Comparison of ENCODE assay signal across 19 cellular contexts in genomic region chr3:53694051-53694450, GRCh38.
DNase-seq lines count a peak whose midpoint lies in the region; ATAC-seq, FAIRE-seq and TF ChIP-seq lines count a peak whose summit lies in the region.
"Had no signal": no experiment of that assay in that cellular context is flagged by ENCODE, and none has a peak within 500 bp of the region (broad histone marks: within the 10 kb centered on the region; RNA-seq: fewer than 3 reads in every experiment).

No MANE protein-coding gene starts in this region.

- H3K9ac ChIP-seq in H1 (replicated peaks in 1 of 4; ENCODE audit: extremely low read depth in 1 of 4, low read depth in 3 of 4, low read length in 3 of 4) = no peak overlapping the region
- H3K9ac ChIP-seq in neural progenitor cell = no peak overlapping the region
- H3K9ac ChIP-seq: GM23248 had no signal

- no peaks in the 10 kb centered on the region for H3K27me3 ChIP-seq in H1 (replicated peaks in 1 of 4; ENCODE audit: control insufficient read depth in 3 of 4, extremely low read depth in 1 of 4, insufficient read depth in 3 of 4, low read length in 3 of 4)
- no peaks in the 10 kb centered on the region for H3K27me3 ChIP-seq in neural progenitor cell
- no peaks in the 10 kb centered on the region for H3K27me3 ChIP-seq in foreskin keratinocyte

- H3K9me3 ChIP-seq in H1 (ENCODE audit: insufficient read depth in 2 of 2, low read depth in 1 of 2, low read length in 1 of 2) (no peaks in the 10 kb centered on the region), neural progenitor cell (ENCODE audit: low read depth) (no peaks in the 10 kb centered on the region)

- H3K36me3 ChIP-seq in H1 (ENCODE audit: control insufficient read depth in 2 of 4, insufficient read depth in 4 of 4, low read length in 3 of 4) (no peaks in the 10 kb centered on the region), neural progenitor cell (no peaks in the 10 kb centered on the region)

- no peak for FAIRE-seq in H1 (lab: Jason Lieb, UNC)
- FAIRE-seq: A204.1, D721Med, G401.6, GM12891 had no signal

- ATAC-seq in activated CD8-positive, alpha-beta T cell treated with anti-CD3 and anti-CD28 coated beads, Interleukin-2, amount 10 ng/mL, durations not matched to agents 7 days and 5 days = no peak
- no peak for ATAC-seq in activated CD8-positive, alpha-beta T cell treated with anti-CD3 and anti-CD28 coated beads for 36 hours
- peak; percentile 20 for ATAC-seq in stimulated activated naive CD8-positive, alpha-beta T cell treated with anti-CD3 and anti-CD28 coated beads, Interleukin-15, amount 100 ng/mL, for 72 hours
- ATAC-seq in foreskin keratinocyte = no peak
- ATAC-seq: CD8-positive, alpha-beta T cell had no signal

- H3K27ac ChIP-seq in H1 (ENCODE audit: low read depth, low read length) (no peak overlapping the region), neural progenitor cell (no peak overlapping the region), foreskin keratinocyte (no peak overlapping the region)
- H3K27ac ChIP-seq: GM23248 had no signal

- H3K4me1 Mint-ChIP-seq in activated CD8-positive, alpha-beta T cell treated with anti-CD3 and anti-CD28 coated beads, Interleukin-2, amount 10 ng/mL, durations not matched to agents 7 days and 5 days (ENCODE audit: low read depth) = peaks cover 10% of the 10 kb centered on the region
- peaks cover 2% of the 10 kb centered on the region for H3K4me1 Mint-ChIP-seq in activated CD8-positive, alpha-beta T cell treated with anti-CD3 and anti-CD28 coated beads for 36 hours (ENCODE audit: low read depth)
- peaks cover 3% of the 10 kb centered on the region for H3K4me1 Mint-ChIP-seq in neural progenitor cell
- H3K4me1 Mint-ChIP-seq in stimulated activated naive CD8-positive, alpha-beta T cell treated with anti-CD3 and anti-CD28 coated beads, Interleukin-15, amount 100 ng/mL, for 72 hours = peaks cover 9% of the 10 kb centered on the region

- no peak overlapping the region for H2BK20ac ChIP-seq in H1 (ENCODE audit: low read length)

- H2BK5ac ChIP-seq in H1 (ENCODE audit: low read depth, low read length) = no peak overlapping the region

- H2AK5ac ChIP-seq in H1 (ENCODE audit: low read depth, low read length) = no peak overlapping the region

- peaks cover 0 to 3% (median 0%) of the 10 kb centered on the region in 4 experiments; a peak in 1 of 7 replicates for H3K4me1 ChIP-seq in H1 (replicated peaks in 1 of 4; ENCODE audit: control insufficient read depth in 3 of 4, insufficient read depth in 4 of 4, low read length in 3 of 4)
- H3K4me1 ChIP-seq in neural progenitor cell = peaks cover 7% of the 10 kb centered on the region
- H3K4me1 ChIP-seq in foreskin keratinocyte = no peaks in the 10 kb centered on the region

- H3K23ac ChIP-seq in H1 (ENCODE audit: insufficient read length) = no peak overlapping the region

- H3K79me1 ChIP-seq in H1 (ENCODE audit: low read depth, low read length) = no peaks in the 10 kb centered on the region

- WGBS in H1 (ENCODE audit: extremely low coverage in 1 of 2, insufficient coverage in 1 of 2, insufficient read length in 1 of 2, insufficient replicate concordance in 2 of 2, low coverage in 1 of 2, low lambda C conversion rate in 2 of 2, missing lambda C conversion rate in 1 of 2), 2 experiments = 91% methylated on average over 4 of the region's 4 CpGs; no CpG with 5 or more reads in 1 of the 2 experiments

- no peak for TF ChIP-seq POLR2A in H1 (IDR thresholded peaks at IDR 0.05; ENCODE audit: control extremely low read depth in 1 of 2, low read depth in 2 of 2, low read length in 2 of 2)

- H4K5ac ChIP-seq in H1 (ENCODE audit: insufficient read length, low read depth, low read length) = no peak overlapping the region

- no peak overlapping the region for H2BK120ac ChIP-seq in H1 (replicated peaks; ENCODE audit: low read depth, low read length)

- H3K36me3 Mint-ChIP-seq in activated CD8-positive, alpha-beta T cell treated with anti-CD3 and anti-CD28 coated beads, Interleukin-2, amount 10 ng/mL, durations not matched to agents 7 days and 5 days (ENCODE audit: low read depth) = no peaks in the 10 kb centered on the region
- H3K36me3 Mint-ChIP-seq in activated CD8-positive, alpha-beta T cell treated with anti-CD3 and anti-CD28 coated beads for 36 hours (ENCODE audit: low read depth) = no peaks in the 10 kb centered on the region
- no peaks in the 10 kb centered on the region for H3K36me3 Mint-ChIP-seq in neural progenitor cell
- H3K36me3 Mint-ChIP-seq: CD14-positive monocyte; CD8-positive, alpha-beta T cell had no signal

- H4K20me1 ChIP-seq in H1 (replicated peaks in 1 of 2; ENCODE audit: control insufficient read depth in 1 of 2, insufficient read depth in 2 of 2, low read length in 2 of 2) = no peaks in the 10 kb centered on the region
- no peaks in the 10 kb centered on the region for H4K20me1 ChIP-seq in neural progenitor cell (ENCODE audit: low read depth)

- H4K8ac ChIP-seq in H1 (ENCODE audit: extremely low read depth, insufficient read depth, low read length) = no peak overlapping the region

- no peak overlapping the region for H4K91ac ChIP-seq in H1 (replicated peaks; ENCODE audit: insufficient read length, low read length)

- TF ChIP-seq RAD21 in H1 (IDR thresholded peaks at IDR 0.05 in 1 of 2, conservative IDR thresholded peaks at IDR 0.05 in 1 of 2; ENCODE audit: low read depth in 2 of 2, low read length in 2 of 2) = no peak

- H2AFZ ChIP-seq in H1 (ENCODE audit: low read length) (no peak overlapping the region), neural progenitor cell (replicated peaks) (peak overlapping the region; percentile 44)
- H2AFZ ChIP-seq: GM23248 had no signal

- no peak overlapping the region for H2BK12ac ChIP-seq in H1 (ENCODE audit: low read depth, low read length)

- no peak overlapping the region for H3K27ac Mint-ChIP-seq in activated CD8-positive, alpha-beta T cell treated with anti-CD3 and anti-CD28 coated beads, Interleukin-2, amount 10 ng/mL, durations not matched to agents 7 days and 5 days
- no peak overlapping the region for H3K27ac Mint-ChIP-seq in activated CD8-positive, alpha-beta T cell treated with anti-CD3 and anti-CD28 coated beads for 36 hours
- no peak overlapping the region for H3K27ac Mint-ChIP-seq in neural progenitor cell
- peak overlapping the region in 1 of 2 donors; percentile 45 for H3K27ac Mint-ChIP-seq in stimulated activated naive CD8-positive, alpha-beta T cell treated with anti-CD3 and anti-CD28 coated beads, Interleukin-15, amount 100 ng/mL, for 72 hours
- H3K27ac Mint-ChIP-seq: CD14-positive monocyte; CD8-positive, alpha-beta T cell had no signal

- no peak overlapping the region for H3K56ac ChIP-seq in H1 (replicated peaks; ENCODE audit: insufficient read length, low read depth, low read length)

- no peak overlapping the region for H2BK15ac ChIP-seq in H1 (ENCODE audit: low read length)

- H3F3A ChIP-seq in neural progenitor cell (ENCODE audit: low read depth) = peaks cover 6% of the 10 kb centered on the region

- H3K27me3 Mint-ChIP-seq in activated CD8-positive, alpha-beta T cell treated with anti-CD3 and anti-CD28 coated beads, Interleukin-2, amount 10 ng/mL, durations not matched to agents 7 days and 5 days (ENCODE audit: low read depth) = peaks cover 20% of the 10 kb centered on the region
- H3K27me3 Mint-ChIP-seq in activated CD8-positive, alpha-beta T cell treated with anti-CD3 and anti-CD28 coated beads for 36 hours = peaks cover 8% of the 10 kb centered on the region
- H3K27me3 Mint-ChIP-seq in neural progenitor cell (ENCODE audit: insufficient read depth, low read depth) = peaks cover 2% of the 10 kb centered on the region
- peaks cover 53% of the 10 kb centered on the region for H3K27me3 Mint-ChIP-seq in stimulated activated naive CD8-positive, alpha-beta T cell treated with anti-CD3 and anti-CD28 coated beads, Interleukin-15, amount 100 ng/mL, for 72 hours

- H3K79me2 ChIP-seq in H1 (ENCODE audit: control insufficient read depth in 1 of 2, insufficient read depth in 2 of 2, low read length in 2 of 2) (no peaks in the 10 kb centered on the region), neural progenitor cell (ENCODE audit: low read depth) (no peaks in the 10 kb centered on the region)

- peak; percentile 6 for DNase-seq in activated CD8-positive, alpha-beta T cell treated with anti-CD3 and anti-CD28 coated beads, Interleukin-2, amount 10 ng/mL, durations not matched to agents 7 days and 5 days
- DNase-seq in activated CD8-positive, alpha-beta T cell treated with anti-CD3 and anti-CD28 coated beads for 36 hours = no peak
- DNase-seq in H1 (ENCODE audit: low read depth in 1 of 2, low spot score in 2 of 2) = peak in 1 of 2 experiments; percentile 43
- no peak for DNase-seq in neural progenitor cell (ENCODE audit: low spot score)
- DNase-seq in stimulated activated naive CD8-positive, alpha-beta T cell treated with anti-CD3 and anti-CD28 coated beads, Interleukin-15, amount 100 ng/mL, for 72 hours = no peak
- no peak for DNase-seq in cerebellar cortex (ENCODE audit: low spot score)
- no peak for DNase-seq in foreskin keratinocyte
- DNase-seq: CD8-positive, alpha-beta T cell; COR-L47; DMS153; DMS79 treated with DMSO at 0.1 percent for 48 hours; EL; H7 had no signal

- no peak overlapping the region for H3K4me2 ChIP-seq in H1 (ENCODE audit: insufficient read depth in 1 of 2, low read depth in 2 of 2, low read length in 2 of 2)
- no peak overlapping the region for H3K4me2 ChIP-seq in neural progenitor cell

- H3K4me3 Mint-ChIP-seq in activated CD8-positive, alpha-beta T cell treated with anti-CD3 and anti-CD28 coated beads, Interleukin-2, amount 10 ng/mL, durations not matched to agents 7 days and 5 days = no peak overlapping the region
- no peak overlapping the region for H3K4me3 Mint-ChIP-seq in activated CD8-positive, alpha-beta T cell treated with anti-CD3 and anti-CD28 coated beads for 36 hours
- no peak overlapping the region for H3K4me3 Mint-ChIP-seq in neural progenitor cell
- no peak overlapping the region for H3K4me3 Mint-ChIP-seq in stimulated activated naive CD8-positive, alpha-beta T cell treated with anti-CD3 and anti-CD28 coated beads, Interleukin-15, amount 100 ng/mL, for 72 hours
- H3K4me3 Mint-ChIP-seq: CD8-positive, alpha-beta T cell had no signal

- no peak for TF ChIP-seq CTCF in activated CD8-positive, alpha-beta T cell treated with anti-CD3 and anti-CD28 coated beads for 36 hours (IDR thresholded peaks at IDR 0.05)
- TF ChIP-seq CTCF in H1 (IDR thresholded peaks at IDR 0.05; ENCODE audit: control extremely low read depth in 1 of 3, insufficient read depth in 1 of 3, low read depth in 1 of 3, low read length in 3 of 3) (no peak), neural progenitor cell (IDR thresholded peaks at IDR 0.05) (no peak), foreskin keratinocyte (conservative IDR thresholded peaks at IDR 0.05) (no peak)

- peak overlapping the region; percentile 42 for H3K14ac ChIP-seq in H1 (ENCODE audit: insufficient read length)

- TF ChIP-seq EP300 in H1 (IDR thresholded peaks at IDR 0.05; ENCODE audit: borderline replicate concordance in 1 of 2, low read depth in 2 of 2, low read length in 2 of 2) = no peak

- H3K4me3 ChIP-seq in H1 (ENCODE audit: extremely low read depth in 1 of 4, insufficient read depth in 2 of 4, low read depth in 3 of 4, low read length in 4 of 4) = no peak overlapping the region
- no peak overlapping the region for H3K4me3 ChIP-seq in neural progenitor cell
- H3K4me3 ChIP-seq: GM23248 had no signal

- CTCF ChIA-PET in activated CD8-positive, alpha-beta T cell treated with anti-CD3 and anti-CD28 coated beads, Interleukin-2, amount 10 ng/mL, durations not matched to agents 7 days and 5 days (lab: Charles Lee) = no interaction called here
- CTCF ChIA-PET in activated CD8-positive, alpha-beta T cell treated with anti-CD3 and anti-CD28 coated beads for 36 hours (lab: Charles Lee) = no interaction called here
- CTCF ChIA-PET in H1 (lab: Charles Lee; ENCODE audit: partially characterized antibody) = no interaction called here

- intact Hi-C loops in activated CD8-positive, alpha-beta T cell treated with anti-CD3 and anti-CD28 coated beads for 36 hours (cut with micrococcal nuclease) = no loop called here

- no peaks in the 10 kb centered on the region for H3K9me3 Mint-ChIP-seq in activated CD8-positive, alpha-beta T cell treated with anti-CD3 and anti-CD28 coated beads, Interleukin-2, amount 10 ng/mL, durations not matched to agents 7 days and 5 days (ENCODE audit: insufficient read depth)
- no peaks in the 10 kb centered on the region for H3K9me3 Mint-ChIP-seq in activated CD8-positive, alpha-beta T cell treated with anti-CD3 and anti-CD28 coated beads for 36 hours
- no peaks in the 10 kb centered on the region for H3K9me3 Mint-ChIP-seq in neural progenitor cell
- H3K9me3 Mint-ChIP-seq in stimulated activated naive CD8-positive, alpha-beta T cell treated with anti-CD3 and anti-CD28 coated beads, Interleukin-15, amount 100 ng/mL, for 72 hours = no peaks in the 10 kb centered on the region
- H3K9me3 Mint-ChIP-seq: CD8-positive, alpha-beta T cell had no signal

- H3K18ac ChIP-seq in H1 (ENCODE audit: extremely low read depth, low read length) = no peak overlapping the region

- H3K23me2 ChIP-seq in H1 (ENCODE audit: low read depth, low read length) = no peaks in the 10 kb centered on the region

- H3K4ac ChIP-seq in H1 (replicated peaks; ENCODE audit: insufficient read length, low read depth, low read length) = no peak overlapping the region

- POLR2A ChIA-PET in activated CD8-positive, alpha-beta T cell treated with anti-CD3 and anti-CD28 coated beads, Interleukin-2, amount 10 ng/mL, durations not matched to agents 7 days and 5 days (lab: Charles Lee) = no interaction called here
- POLR2A ChIA-PET in activated CD8-positive, alpha-beta T cell treated with anti-CD3 and anti-CD28 coated beads for 36 hours (lab: Charles Lee) = no interaction called here
- POLR2A ChIA-PET in H1 (lab: Charles Lee; ENCODE audit: partially characterized antibody) = no interaction called here
